8 cellular contexts compared by ENCODE assay signal in the genomic region with DNA sequence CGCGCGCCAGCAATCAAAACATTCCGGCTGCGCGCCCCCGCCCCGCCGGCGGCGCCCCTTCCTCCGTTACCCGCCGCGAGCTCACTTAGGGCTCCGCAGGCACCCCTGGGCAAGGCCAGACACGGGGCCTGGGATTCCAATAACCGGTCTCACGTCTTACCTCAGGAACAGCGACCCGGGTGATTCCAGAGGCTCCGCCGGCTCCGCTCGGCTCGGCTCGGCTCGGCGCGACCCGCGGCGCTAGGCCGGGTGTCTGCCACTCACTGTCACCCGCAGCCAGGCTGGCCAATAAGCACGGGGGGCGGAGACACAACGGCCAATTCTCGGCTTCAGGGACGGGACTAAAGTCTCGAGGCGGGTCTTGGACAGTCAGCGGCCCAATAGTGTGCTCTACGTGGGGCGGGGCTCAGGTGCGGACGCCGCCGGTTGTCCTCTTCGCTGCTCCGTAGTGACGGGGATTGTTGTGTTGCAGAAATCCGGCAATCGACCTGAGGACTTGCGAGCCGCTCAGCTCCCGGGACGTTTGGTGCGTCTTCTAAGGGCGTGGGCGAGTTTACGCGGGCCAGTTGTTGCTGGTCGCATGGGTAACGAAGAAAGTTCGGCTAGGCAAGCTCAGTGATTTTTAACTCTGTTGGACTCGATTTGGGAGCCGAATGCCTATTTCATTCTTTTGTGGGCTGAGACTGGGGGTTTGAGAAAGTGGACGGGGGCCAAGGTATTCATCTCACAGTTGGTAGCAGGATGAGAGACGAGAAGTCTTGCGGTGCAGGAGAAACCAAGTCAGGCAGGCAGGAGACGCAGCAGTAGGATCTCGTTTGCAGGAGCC. TPM values are rescaled to one million over a fixed set of nuclear protein-coding genes. Genes with fewer than 3 reads are reported as not detected.
A peak's percentile ranks its signal among the peaks of the same experiment; 100 is the strongest.
DNase-seq lines count a peak whose midpoint lies in the region; ATAC-seq, FAIRE-seq and TF ChIP-seq lines count a peak whose summit lies in the region.

A gene with protein sequence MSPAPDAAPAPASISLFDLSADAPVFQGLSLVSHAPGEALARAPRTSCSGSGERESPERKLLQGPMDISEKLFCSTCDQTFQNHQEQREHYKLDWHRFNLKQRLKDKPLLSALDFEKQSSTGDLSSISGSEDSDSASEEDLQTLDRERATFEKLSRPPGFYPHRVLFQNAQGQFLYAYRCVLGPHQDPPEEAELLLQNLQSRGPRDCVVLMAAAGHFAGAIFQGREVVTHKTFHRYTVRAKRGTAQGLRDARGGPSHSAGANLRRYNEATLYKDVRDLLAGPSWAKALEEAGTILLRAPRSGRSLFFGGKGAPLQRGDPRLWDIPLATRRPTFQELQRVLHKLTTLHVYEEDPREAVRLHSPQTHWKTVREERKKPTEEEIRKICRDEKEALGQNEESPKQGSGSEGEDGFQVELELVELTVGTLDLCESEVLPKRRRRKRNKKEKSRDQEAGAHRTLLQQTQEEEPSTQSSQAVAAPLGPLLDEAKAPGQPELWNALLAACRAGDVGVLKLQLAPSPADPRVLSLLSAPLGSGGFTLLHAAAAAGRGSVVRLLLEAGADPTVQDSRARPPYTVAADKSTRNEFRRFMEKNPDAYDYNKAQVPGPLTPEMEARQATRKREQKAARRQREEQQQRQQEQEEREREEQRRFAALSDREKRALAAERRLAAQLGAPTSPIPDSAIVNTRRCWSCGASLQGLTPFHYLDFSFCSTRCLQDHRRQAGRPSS (plus strand): TSS at position 432 of the 826 bp plus-strand sequence. CDS start 452 bp downstream, outside the sequence.
A gene with protein sequence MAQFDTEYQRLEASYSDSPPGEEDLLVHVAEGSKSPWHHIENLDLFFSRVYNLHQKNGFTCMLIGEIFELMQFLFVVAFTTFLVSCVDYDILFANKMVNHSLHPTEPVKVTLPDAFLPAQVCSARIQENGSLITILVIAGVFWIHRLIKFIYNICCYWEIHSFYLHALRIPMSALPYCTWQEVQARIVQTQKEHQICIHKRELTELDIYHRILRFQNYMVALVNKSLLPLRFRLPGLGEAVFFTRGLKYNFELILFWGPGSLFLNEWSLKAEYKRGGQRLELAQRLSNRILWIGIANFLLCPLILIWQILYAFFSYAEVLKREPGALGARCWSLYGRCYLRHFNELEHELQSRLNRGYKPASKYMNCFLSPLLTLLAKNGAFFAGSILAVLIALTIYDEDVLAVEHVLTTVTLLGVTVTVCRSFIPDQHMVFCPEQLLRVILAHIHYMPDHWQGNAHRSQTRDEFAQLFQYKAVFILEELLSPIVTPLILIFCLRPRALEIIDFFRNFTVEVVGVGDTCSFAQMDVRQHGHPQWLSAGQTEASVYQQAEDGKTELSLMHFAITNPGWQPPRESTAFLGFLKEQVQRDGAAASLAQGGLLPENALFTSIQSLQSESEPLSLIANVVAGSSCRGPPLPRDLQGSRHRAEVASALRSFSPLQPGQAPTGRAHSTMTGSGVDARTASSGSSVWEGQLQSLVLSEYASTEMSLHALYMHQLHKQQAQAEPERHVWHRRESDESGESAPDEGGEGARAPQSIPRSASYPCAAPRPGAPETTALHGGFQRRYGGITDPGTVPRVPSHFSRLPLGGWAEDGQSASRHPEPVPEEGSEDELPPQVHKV (minus strand): TSS at position 262 of the 826 bp plus-strand sequence. CDS start 1,612 bp downstream, outside the sequence.

- peak in 1 of 6 experiments; percentile 11 for TF ChIP-seq CTCF in adrenal gland (IDR thresholded peaks at IDR 0.05)
- no peak for TF ChIP-seq CTCF in type B pancreatic cell (conservative IDR thresholded peaks at IDR 0.05)

- peak within 1 kb of the TSS; percentile 41 to 76 (median 68) for H3K4me3 ChIP-seq in adrenal gland

- H3K4me3 Mint-ChIP-seq in type B pancreatic cell: peak within 1 kb of the TSS; percentile 100

- ATAC-seq in HG02852 (IDR thresholded peaks at IDR 0.05; ENCODE audit: unreplicated experiment): peak; percentile 98

- peak; percentile 99 for FAIRE-seq in GM12892 (lab: Jason Lieb, UNC)

- intact Hi-C loops in adrenal gland (cut with DNase I) (no loop called here), cardiac septum (cut with DNase I) (loop anchor here (1.0 to 5.0 kb wide), 3 partner anchors 11 to 68 kb away; a partner anchor contains a TSS)

- TF ChIP-seq POLR2A in GM12892 (IDR thresholded peaks at IDR 0.05; ENCODE audit: low read depth, low read length) (peak; percentile 84), adrenal gland (IDR thresholded peaks at IDR 0.05) (peak; percentile 50 to 96)

- peaks cover 20% of the 10 kb centered on the region for H3K36me3 Mint-ChIP-seq in type B pancreatic cell

- H3K27ac ChIP-seq in adrenal gland: peak within 1 kb of the TSS; percentile 92 to 95 (median 95)

- no peaks in the 10 kb centered on the region for H3K9me3 Mint-ChIP-seq in type B pancreatic cell

- peaks cover 0 to 47% of the 10 kb centered on the region in 2 donors for H3K36me3 ChIP-seq in adrenal gland (replicated peaks in 1 of 2)

- DNase-seq in GM12892 (ENCODE audit: insufficient read length): peak; percentile 99
- DNase-seq in NCI-H146 (lab: John Stamatoyannopoulos, UW): peak; percentile 96
- DNase-seq in T-helper 1 cell: peak; percentile 93 to 99 (median 97)
- peak; percentile 98 to 100 (median 99) for DNase-seq in adrenal gland
- peak; percentile 100 for DNase-seq in cardiac septum (ENCODE audit: low spot score)
- DNase-seq in pons (ENCODE audit: low spot score): peak; percentile 99
- DNase-seq in type B pancreatic cell (ENCODE audit: extremely low spot score, unreplicated experiment): peak; percentile 97

- H3K27me3 Mint-ChIP-seq in type B pancreatic cell: no peaks in the 10 kb centered on the region

- H3K9me3 ChIP-seq in adrenal gland (replicated peaks in 1 of 3): no peaks in the 10 kb centered on the region

- peaks cover 23 to 43% of the 10 kb centered on the region in 2 donors for H3K4me1 ChIP-seq in adrenal gland (replicated peaks in 1 of 2)

- H3K27ac Mint-ChIP-seq in type B pancreatic cell: peak within 1 kb of the TSS; percentile 100

- H3K4me1 Mint-ChIP-seq in type B pancreatic cell (ENCODE audit: unreplicated experiment): peaks cover 20% of the 10 kb centered on the region

- H3K27me3 ChIP-seq in adrenal gland: no peaks in the 10 kb centered on the region

- 0 to 1% (median 0%) methylated on average over 18 to 73 of the region's 73 CpGs for WGBS in adrenal gland, 4 donors

RNA-seq across cellular contexts. Expression of the first gene that starts in this region (rescaled TPM):
- polyA plus RNA-seq in GM12892 (2012; ENCODE audit: missing spikeins): 95.3 TPM
- total RNA-seq in adrenal gland (10 to 100 TPM; 11.5 to 60.1 (median 37.6) TPM), cardiac septum (22.4 TPM), type B pancreatic cell (ENCODE audit: low replicate concordance) (58.7 and 58.8 TPM in 2 replicates)
- 10 to 100 TPM; 15.0 to 93.1 (median 50.4) TPM for polyA plus RNA-seq in adrenal gland

RNA-seq across cellular contexts. Expression of the second gene that starts in this region (rescaled TPM):
- 14.9 TPM for polyA plus RNA-seq in GM12892 (2012; ENCODE audit: missing spikeins)
- total RNA-seq in adrenal gland (10 to 100 TPM; 48.4 to 73.1 (median 61.1) TPM), cardiac septum (66.3 TPM), type B pancreatic cell (ENCODE audit: low replicate concordance) (46.4 and 52.9 TPM in 2 replicates)
- polyA plus RNA-seq in adrenal gland: 10 to 100 TPM; 13.0 to 37.6 (median 26.5) TPM

Comparison
In these comparisons a context has a peak if more than half of its experiments do, and no peak if none do; other contexts are left out.
1. Peak in every context shown above with its lines: DNase-seq, ATAC-seq, H3K4me3 ChIP-seq and H3K27ac ChIP-seq.